ENCODE assay signal across 1 cellular context in the genomic region with DNA sequence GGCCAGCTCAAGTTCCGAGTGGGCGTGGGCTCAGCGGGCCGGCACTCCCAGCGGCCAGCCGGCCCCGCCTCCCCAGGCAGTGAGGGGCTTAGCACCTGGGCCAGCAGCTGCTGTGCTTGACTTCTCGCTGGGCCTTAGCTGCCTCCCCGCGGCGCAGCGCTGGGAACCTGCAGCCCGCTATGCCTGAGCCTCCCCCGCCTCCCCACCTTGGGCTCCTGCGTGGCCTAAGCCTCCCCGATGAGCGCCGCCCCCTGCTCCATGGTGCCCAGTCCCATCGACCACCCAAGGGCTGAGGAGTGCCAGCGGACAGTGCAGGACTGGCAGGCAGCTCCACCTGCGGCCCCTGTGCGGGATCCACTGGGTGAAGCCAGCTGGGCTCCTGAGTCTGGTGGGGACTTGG. TPM values are rescaled to one million over a fixed set of nuclear protein-coding genes. Genes with fewer than 3 reads are reported as not detected.
"Had no signal": no experiment of that assay in that cellular context is flagged by ENCODE, and none has a peak within 500 bp of the region (broad histone marks: within the 10 kb centered on the region; RNA-seq: fewer than 3 reads in every experiment).

No MANE protein-coding gene starts in this region.

RNA-seq across cellular contexts. Expression of gene THSD7B, which starts 6.8 kb away (rescaled TPM):
- total RNA-seq: GM23248 had no signal
